In genomic region chr7:2921748-2922147, GRCh38 we compare ENCODE assay signal across 14 cellular contexts.
DNase-seq lines count a peak whose midpoint lies in the region; ATAC-seq and TF ChIP-seq lines count a peak whose summit lies in the region.
"Had no signal": no experiment of that assay in that cellular context is flagged by ENCODE, and none has a peak within 500 bp of the region (broad histone marks: within the 10 kb centered on the region; RNA-seq: fewer than 3 reads in every experiment).

No MANE protein-coding gene starts in this region.

- no peaks in the 10 kb centered on the region; the same call in 2 of the 3 replicates for H3K4me1 Mint-ChIP-seq in GM23338
- no peaks in the 10 kb centered on the region for H3K4me1 Mint-ChIP-seq in WTC11

- H3K36me3 ChIP-seq in GM23338 (ENCODE audit: insufficient read depth) = no peaks in the 10 kb centered on the region
- H3K36me3 ChIP-seq: suprapubic skin had no signal

- H3K27ac Mint-ChIP-seq in GM23338 = no peak overlapping the region
- H3K27ac Mint-ChIP-seq in WTC11 = peak overlapping the region; percentile 45

- peak; percentile 70 to 75 for TF ChIP-seq CTCF in GM23338 (conservative IDR thresholded peaks at IDR 0.05; ENCODE audit: low read depth in 2 of 2)
- peak; percentile 68 for TF ChIP-seq CTCF in WTC11 (IDR thresholded peaks at IDR 0.05)

- no peaks in the 10 kb centered on the region for H3K27me3 ChIP-seq in GM23338 (ENCODE audit: insufficient read depth)

- DNase-seq in ACHN (peak; percentile 18), GM23338 (ENCODE audit: low spot score) (peak; percentile 80), WTC11 (ENCODE audit: low spot score) (peak; percentile 69), iPS-NIHi7 (ENCODE audit: extremely low spot score) (peak; percentile 79), HK-2 (ENCODE audit: unreplicated experiment) (no peak), NCI-H1105 (lab: John Stamatoyannopoulos, UW) (no peak)
- no peak for DNase-seq in activated CD4-positive, alpha-beta T cell treated with anti-CD3 and anti-CD28 coated beads for 48 hours
- DNase-seq: DMS153; MM.1S; naive thymus-derived CD8-positive, alpha-beta T cell; stimulated activated CD4-positive, alpha-beta T cell treated with anti-CD3 and anti-CD28 coated beads, Interleukin-2, amount 100 ng/mL, for 48 hours had no signal

- POLR2A ChIA-PET in WTC11 (lab: Charles Lee) = no interaction called here

- H3F3A ChIP-seq in GM23338 (replicated peaks; ENCODE audit: low read depth) = no peaks in the 10 kb centered on the region

- H3K36me3 Mint-ChIP-seq in GM23338 (ENCODE audit: low read depth) (peaks cover 15% of the 10 kb centered on the region), WTC11 (peaks cover 15% of the 10 kb centered on the region)

- no peak overlapping the region for H3K4me2 ChIP-seq in GM23338

- no peaks in the 10 kb centered on the region for H3K79me2 ChIP-seq in GM23338 (replicated peaks; ENCODE audit: insufficient read depth)

- H3K4me3 ChIP-seq in GM23338 = no peak overlapping the region
- H3K4me3 ChIP-seq: suprapubic skin had no signal

- in situ Hi-C loops in ACHN (cut with HindIII; ENCODE audit: low pct_ligation_motif_present, low pct_unique_long_range_greater_than_20kb, low sequenced_read_pairs) = no loop called here

- CTCF ChIA-PET in WTC11 (lab: Charles Lee) = interaction anchor here (0.6 to 2.8 kb wide), 42 partner anchors 8 to 669 kb away, joined by 3 to 23 read pairs (median 5); partner anchors contain the start of gene CARD11

- H4K20me1 ChIP-seq in GM23338 (replicated peaks; ENCODE audit: insufficient read depth) = no peaks in the 10 kb centered on the region

- H2AFZ ChIP-seq in GM23338 = no peak overlapping the region

- peak; percentile 89 for ATAC-seq in GM23338
- ATAC-seq in WTC11 = peak; percentile 81
- ATAC-seq in HG03135 (IDR thresholded peaks at IDR 0.05; ENCODE audit: unreplicated experiment) = no peak
- ATAC-seq: naive thymus-derived CD8-positive, alpha-beta T cell had no signal

- H3K27ac ChIP-seq in GM23338 (ENCODE audit: low read depth) = 0 out of 2 replicates have a peak overlapping the region, but pooled peaks have one; percentile 39
- H3K27ac ChIP-seq: suprapubic skin, VCaP had no signal

- H3K4me1 ChIP-seq in GM23338 (ENCODE audit: insufficient read depth) = no peaks in the 10 kb centered on the region

- no peaks in the 10 kb centered on the region for H3K9me2 ChIP-seq in GM23338 (ENCODE audit: insufficient read depth)

- peaks cover 3% of the 10 kb centered on the region for H3K27me3 Mint-ChIP-seq in GM23338 (ENCODE audit: insufficient read depth, low read depth, poor library complexity)
- no peaks in the 10 kb centered on the region for H3K27me3 Mint-ChIP-seq in WTC11 (ENCODE audit: low read depth)
- H3K27me3 Mint-ChIP-seq: naive thymus-derived CD8-positive, alpha-beta T cell had no signal

- no peak overlapping the region for H3K4me3 Mint-ChIP-seq in GM23338
- H3K4me3 Mint-ChIP-seq in WTC11 = no peak overlapping the region
- H3K4me3 Mint-ChIP-seq: naive thymus-derived CD8-positive, alpha-beta T cell had no signal

- H3K9me3 Mint-ChIP-seq in GM23338 (peaks cover 2% of the 10 kb centered on the region; the same call in 2 of the 3 replicates), WTC11 (peaks cover 12% of the 10 kb centered on the region)

TF ChIP-seq in WTC11, 78 proteins besides CTCF, POLR2A, EP300 and RAD21 (continues in another document):
- no peak for TF ChIP-seq CREM (CRISPR knock-in tag; IDR thresholded peaks at IDR 0.05)
- no peak for TF ChIP-seq FOXP4 (CRISPR knock-in tag; IDR thresholded peaks at IDR 0.05)
- no peak for TF ChIP-seq E2F4 (CRISPR knock-in tag; IDR thresholded peaks at IDR 0.05; ENCODE audit: borderline replicate concordance, low read depth)
- TF ChIP-seq TEAD4 (CRISPR knock-in tag; IDR thresholded peaks at IDR 0.05) = no peak
- TF ChIP-seq SMAD4 (CRISPR knock-in tag; IDR thresholded peaks at IDR 0.05) = no peak
- no peak for TF ChIP-seq NR2C2 (CRISPR knock-in tag; IDR thresholded peaks at IDR 0.05)
- TF ChIP-seq ZMAT4 (CRISPR knock-in tag; IDR thresholded peaks at IDR 0.05) = no peak
- TF ChIP-seq FOXK1 (CRISPR knock-in tag; IDR thresholded peaks at IDR 0.05) = no peak
- TF ChIP-seq PRDM15 (CRISPR knock-in tag; IDR thresholded peaks at IDR 0.05) = no peak
- TF ChIP-seq E2F5 (CRISPR knock-in tag; IDR thresholded peaks at IDR 0.05) = no peak
- TF ChIP-seq ATF2 (CRISPR knock-in tag; IDR thresholded peaks at IDR 0.05; ENCODE audit: borderline replicate concordance, low read depth) = no peak
- no peak for TF ChIP-seq OVOL2 (CRISPR knock-in tag; IDR thresholded peaks at IDR 0.05; ENCODE audit: borderline replicate concordance)

Comparison
In these comparisons a context has a peak if more than half of its experiments do, and no peak if none do; other contexts are left out.
1. DNase-seq: peak in ACHN (single experiment), GM23338 (single experiment), WTC11 (single experiment) and iPS-NIHi7 (single experiment); none in activated CD4-positive, alpha-beta T cell treated with anti-CD3 and anti-CD28 coated beads for 48 hours (single experiment), HK-2 (single experiment) and NCI-H1105 (single experiment).